Comparison of ENCODE assay signal across 20 cellular contexts in genomic region chrX:18455384-18455783, GRCh38. TPM values are rescaled to one million over a fixed set of nuclear protein-coding genes. Genes with fewer than 3 reads are reported as not detected.
A peak's percentile ranks its signal among the peaks of the same experiment; 100 is the strongest.
DNase-seq lines count a peak whose midpoint lies in the region; ATAC-seq, FAIRE-seq and TF ChIP-seq lines count a peak whose summit lies in the region.
"Had no signal": no experiment of that assay in that cellular context is flagged by ENCODE, and none has a peak within 500 bp of the region (broad histone marks: within the 10 kb centered on the region; RNA-seq: fewer than 3 reads in every experiment).

No MANE protein-coding gene starts in this region.

- DNase-seq in A549 (ENCODE audit: low read depth in 1 of 2, low spot score in 1 of 2) (no peak), GM12891 (ENCODE audit: insufficient read length, low spot score) (no peak), renal cortical epithelial cell (ENCODE audit: low read depth) (peak; percentile 41), T1000 (lab: John Stamatoyannopoulos, UW) (no peak), NCI-H510A (lab: John Stamatoyannopoulos, UW) (no peak)
- DNase-seq: BE2C; C1 segment of cervical spinal cord; Caco-2; CD4-positive, alpha-beta T cell; DMS53; DND-41; EL; H9 had no signal

- WGBS in A549 (ENCODE audit: missing lambda C conversion rate): 79% methylated on average over 2 of the region's 2 CpGs

- H3K27ac ChIP-seq in A549: no peak overlapping the region
- H3K27ac ChIP-seq: 22Rv1 had no signal

- no peak for TF ChIP-seq CTCF in A549 (IDR thresholded peaks at IDR 0.05)

- TF ChIP-seq POLR2A in A549 (IDR thresholded peaks at IDR 0.05; ENCODE audit: low read length) (no peak), GM12891 (IDR thresholded peaks at IDR 0.05; ENCODE audit: low read depth, low read length) (no peak)

- TF ChIP-seq EP300 in A549 (IDR thresholded peaks at IDR 0.05): no peak

- ATAC-seq in A549 (no peak), HG02571 (IDR thresholded peaks at IDR 0.05; ENCODE audit: unreplicated experiment) (no peak)
- ATAC-seq: GM12878 had no signal

- TF ChIP-seq RAD21 in A549 (conservative IDR thresholded peaks at IDR 0.05 in 1 of 2, IDR thresholded peaks at IDR 0.05 in 1 of 2): no peak

- CTCF ChIA-PET in A549 (lab: Yijun Ruan, JAX): no interaction called here

- peak overlapping the region; percentile 16; the same call in 2 of the 3 replicates for H3K4me2 ChIP-seq in A549

- H3K9me3 ChIP-seq in A549: no peaks in the 10 kb centered on the region
- H3K9me3 ChIP-seq: BE2C, Caco-2 had no signal

- POLR2A ChIA-PET in A549 (lab: Yijun Ruan, JAX): no interaction called here

- H3K4me3 ChIP-seq in A549: no peak overlapping the region
- H3K4me3 ChIP-seq: GM12878 had no signal

- peaks cover 14% of the 10 kb centered on the region for H3K4me1 ChIP-seq in A549
- H3K4me1 ChIP-seq: BE2C, Caco-2 had no signal

- FAIRE-seq in A549 (lab: Jason Lieb, UNC) (peak; percentile 98), GM12891 (lab: Jason Lieb, UNC) (peak; percentile 28), islet of Langerhans (lab: Jason Lieb, UNC) (peak; percentile 84)
- FAIRE-seq: GM12878, GM19239, H1 had no signal

TF ChIP-seq in A549, 52 proteins besides CTCF, POLR2A, EP300 and RAD21:
- TF ChIP-seq ZFP36 (IDR thresholded peaks at IDR 0.05; ENCODE audit: borderline replicate concordance, partially characterized antibody): no peak
- no peak for TF ChIP-seq BCL3 (IDR thresholded peaks at IDR 0.05)
- TF ChIP-seq ZNF302 (CRISPR knock-in tag; IDR thresholded peaks at IDR 0.05): no peak
- no peak for TF ChIP-seq KDM1A (IDR thresholded peaks at IDR 0.05; ENCODE audit: low read depth)
- no peak for TF ChIP-seq E2F6 (IDR thresholded peaks at IDR 0.05; ENCODE audit: borderline replicate concordance, low read depth)
- TF ChIP-seq MYC (IDR thresholded peaks at IDR 0.05; ENCODE audit: borderline replicate concordance, low read length): no peak
- no peak for TF ChIP-seq EHF (CRISPR knock-in tag; IDR thresholded peaks at IDR 0.05)
- no peak for TF ChIP-seq HOXB5 (CRISPR knock-in tag; IDR thresholded peaks at IDR 0.05)
- no peak for TF ChIP-seq CBX8 (IDR thresholded peaks at IDR 0.05)
- no peak for TF ChIP-seq CHD2 (IDR thresholded peaks at IDR 0.05; ENCODE audit: low read length, partially characterized antibody)
- TF ChIP-seq JUNB (IDR thresholded peaks at IDR 0.05): no peak

TF ChIP-seq in GM12891, 5 proteins besides CTCF, POLR2A, EP300 and RAD21:
- no peak for TF ChIP-seq POLR2AphosphoS5 (IDR thresholded peaks at IDR 0.05; ENCODE audit: low read depth, low read length)
- no peak for TF ChIP-seq PAX5 (IDR thresholded peaks at IDR 0.05; ENCODE audit: insufficient read depth, low read length, severe bottlenecking)
- no peak for TF ChIP-seq POU2F2 (IDR thresholded peaks at IDR 0.05; ENCODE audit: low read depth, low read length)
- TF ChIP-seq TAF1 (IDR thresholded peaks at IDR 0.05; ENCODE audit: low read depth, low read length): no peak
- no peak for TF ChIP-seq SPI1 (IDR thresholded peaks at IDR 0.05; ENCODE audit: low read depth, low read length)

RNA-seq across cellular contexts. Expression of gene CDKL5, which starts 30.0 kb away (rescaled TPM):
- polyA plus RNA-seq in A549 (2011; rRNA removed) (19.4 and 22.8 TPM in 2 replicates), A549 (2017; fragmentation: RNase III; extraction: RNeasy Plus Mini Kit Qiagen cat#74134 plus additional on column Dnase treatment) (4.9 to 5.4 TPM (median 5.3 TPM) in 3 replicates)
- 2.0 and 2.6 TPM in 2 replicates for polyA plus RNA-seq in A549 (2012; cell fraction: cytosol; rRNA removed)
- polyA plus RNA-seq in A549 (2012; cell fraction: nucleus; rRNA removed): 2.0 and 2.9 TPM in 2 replicates
- polyA minus RNA-seq in A549 (2011; rRNA and poly(A)+ RNA removed): 32.1 and 35.0 TPM in 2 replicates
- polyA plus RNA-seq in GM12891 (2012; ENCODE audit: low read depth, missing spikeins): 3.2 TPM
- total RNA-seq in renal cortical epithelial cell: 3.8 and 9.3 TPM in 2 replicates
- total RNA-seq: G401 had no signal
